In genomic region chr13:44052843-44053607, GRCh38 we compare ENCODE assay signal across 11 cellular contexts.
DNase-seq lines count a peak whose midpoint lies in the region; ATAC-seq and TF ChIP-seq lines count a peak whose summit lies in the region.
"Had no signal": no experiment of that assay in that cellular context is flagged by ENCODE, and none has a peak within 500 bp of the region (broad histone marks: within the 10 kb centered on the region; RNA-seq: fewer than 3 reads in every experiment).

No MANE protein-coding gene starts in this region.

- H3K36me3 ChIP-seq in neural progenitor cell (no peaks in the 10 kb centered on the region), aorta (ENCODE audit: control insufficient read depth in 1 of 2, insufficient read depth in 2 of 2, low read length in 1 of 2) (no peaks in the 10 kb centered on the region)

- no peaks in the 10 kb centered on the region for H3K9me3 ChIP-seq in neural progenitor cell (ENCODE audit: low read depth)
- H3K9me3 ChIP-seq in aorta (ENCODE audit: control insufficient read depth, low read length), result no peaks in the 10 kb centered on the region

- no peaks in the 10 kb centered on the region for H4K20me1 ChIP-seq in neural progenitor cell (ENCODE audit: low read depth)

- peaks cover 11% of the 10 kb centered on the region for H3F3A ChIP-seq in neural progenitor cell (ENCODE audit: low read depth)

- WGBS in aorta, 2 donors, result 10 to 15% methylated on average over 15 of the region's 15 CpGs

- H3K9me3 Mint-ChIP-seq in neural progenitor cell, result peaks cover 2% of the 10 kb centered on the region

- H3K27me3 Mint-ChIP-seq in neural progenitor cell (ENCODE audit: insufficient read depth, low read depth), result no peaks in the 10 kb centered on the region

- H3K4me3 ChIP-seq in fibroblast of pulmonary artery (replicated peaks; ENCODE audit: low read depth, low read length), result no peak overlapping the region
- no peak overlapping the region for H3K4me3 ChIP-seq in neural progenitor cell
- H3K4me3 ChIP-seq in aorta (ENCODE audit: low read length in 2 of 2), result no peak overlapping the region

- intact Hi-C loops in Right ventricle myocardium inferior (cut with DNase I) (loop anchor here (2.0 to 10.0 kb wide), 5 partner anchors 56 to 249 kb away; no protein-coding TSS in a partner anchor), cardiac septum (cut with DNase I) (loop anchor here (5.0 to 10.0 kb wide), 2 partner anchors 52 to 89 kb away; no protein-coding TSS in a partner anchor), aorta (cut with DNase I) (loop anchor here (2.0 to 10.0 kb wide), 3 partner anchors 84 to 384 kb away; no protein-coding TSS in a partner anchor)

- H2AFZ ChIP-seq in neural progenitor cell (replicated peaks), result peak overlapping the region; percentile 86

- H3K4me1 ChIP-seq in neural progenitor cell (peaks cover 13% of the 10 kb centered on the region), aorta (ENCODE audit: control insufficient read depth in 1 of 2, insufficient read depth in 2 of 2, low read length in 2 of 2) (peaks cover 3 to 5% of the 10 kb centered on the region in 2 donors)

- no peak overlapping the region for H3K9ac ChIP-seq in neural progenitor cell

- H3K27me3 ChIP-seq in neural progenitor cell, result no peaks in the 10 kb centered on the region
- no peaks in the 10 kb centered on the region for H3K27me3 ChIP-seq in aorta (ENCODE audit: control insufficient read depth in 1 of 2, insufficient read depth in 2 of 2, low read length in 1 of 2)

- no peaks in the 10 kb centered on the region for H3K36me3 Mint-ChIP-seq in neural progenitor cell

- DNase-seq in Right ventricle myocardium inferior (ENCODE audit: missing footprints) (no peak), cardiac septum (ENCODE audit: low spot score) (no peak), fibroblast of pulmonary artery (ENCODE audit: low read depth) (peak; percentile 79), neural progenitor cell (ENCODE audit: low spot score) (peak; percentile 54), aorta (peak; percentile 52 to 77), T1000 (lab: John Stamatoyannopoulos, UW) (no peak), globus pallidus (ENCODE audit: low spot score) (no peak)
- DNase-seq: activated CD4-positive, alpha-beta T cell treated with anti-CD3 and anti-CD28 coated beads for 48 hours; NCI-H1436 treated with DMSO at 0.1 percent for 48 hours had no signal

- no peak for TF ChIP-seq CTCF in fibroblast of pulmonary artery (IDR thresholded peaks at IDR 0.05; ENCODE audit: low read length, missing control alignments)
- peak; percentile 23 for TF ChIP-seq CTCF in neural progenitor cell (IDR thresholded peaks at IDR 0.05)

- H3K27ac Mint-ChIP-seq in neural progenitor cell, result peak overlapping the region; percentile 99

- peak; percentile 55 for ATAC-seq in Right ventricle myocardium inferior
- peak; percentile 45 for ATAC-seq in aorta (ENCODE audit: low FRiP score)
- no peak for ATAC-seq in HG03457 (IDR thresholded peaks at IDR 0.05; ENCODE audit: unreplicated experiment)

- H3K4me2 ChIP-seq in neural progenitor cell, result peak overlapping the region; percentile 56

- H3K79me2 ChIP-seq in neural progenitor cell (ENCODE audit: low read depth), result no peaks in the 10 kb centered on the region

- H3K4me1 Mint-ChIP-seq in neural progenitor cell, result peaks cover 66% of the 10 kb centered on the region

- H3K27ac ChIP-seq in neural progenitor cell (no peak overlapping the region), aorta (ENCODE audit: low read depth in 1 of 2, low read length in 2 of 2) (peak overlapping the region; percentile 58 to 71)
- H3K27ac ChIP-seq: RWPE1 had no signal

- peak overlapping the region; percentile 72 for H3K4me3 Mint-ChIP-seq in neural progenitor cell

Comparison
In these comparisons a context has a peak if more than half of its experiments do, and no peak if none do; other contexts are left out.
1. DNase-seq: peak in fibroblast of pulmonary artery (single experiment), neural progenitor cell (single experiment) and aorta (2 of 2); none in Right ventricle myocardium inferior (single experiment), cardiac septum (single experiment), T1000 (single experiment) and globus pallidus (single experiment).